In genomic region chr6:156864557-156864956, GRCh38 we compare ENCODE assay signal across 1 cellular context.
TF ChIP-seq lines count a peak whose summit lies in the region.

No MANE protein-coding gene starts in this region.

TF ChIP-seq in SK-N-SH, 30 proteins besides CTCF, POLR2A, EP300 and RAD21:
- TF ChIP-seq RFX5 (IDR thresholded peaks at IDR 0.05; ENCODE audit: low read length) (no peak), JUND (IDR thresholded peaks at IDR 0.05) (no peak), FOXJ3 (CRISPR knock-in tag; IDR thresholded peaks at IDR 0.05) (no peak), TCF12 (IDR thresholded peaks at IDR 0.05) (no peak), TAF1 (IDR thresholded peaks at IDR 0.05; ENCODE audit: borderline replicate concordance, low read depth, low read length) (no peak), IRF3 (IDR thresholded peaks at IDR 0.05; ENCODE audit: low read depth, low read length) (no peak), CHD2 (IDR thresholded peaks at IDR 0.05; ENCODE audit: low read length, partially characterized antibody) (no peak), NFIC (IDR thresholded peaks at IDR 0.05; ENCODE audit: borderline replicate concordance) (no peak), NRF1 (IDR thresholded peaks at IDR 0.05; ENCODE audit: low read depth, low read length) (no peak), GATA2 (CRISPR knock-in tag; IDR thresholded peaks at IDR 0.05) (no peak), MXI1 (IDR thresholded peaks at IDR 0.05; ENCODE audit: low read depth, low read length) (no peak), REST (IDR thresholded peaks at IDR 0.05; ENCODE audit: low read depth, low read length) (no peak)
- TF ChIP-seq, protein P1, sequence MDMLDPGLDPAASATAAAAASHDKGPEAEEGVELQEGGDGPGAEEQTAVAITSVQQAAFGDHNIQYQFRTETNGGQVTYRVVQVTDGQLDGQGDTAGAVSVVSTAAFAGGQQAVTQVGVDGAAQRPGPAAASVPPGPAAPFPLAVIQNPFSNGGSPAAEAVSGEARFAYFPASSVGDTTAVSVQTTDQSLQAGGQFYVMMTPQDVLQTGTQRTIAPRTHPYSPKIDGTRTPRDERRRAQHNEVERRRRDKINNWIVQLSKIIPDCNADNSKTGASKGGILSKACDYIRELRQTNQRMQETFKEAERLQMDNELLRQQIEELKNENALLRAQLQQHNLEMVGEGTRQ (IDR thresholded peaks at IDR 0.05; ENCODE audit: borderline replicate concordance, low read depth, low read length), result no peak
- TF ChIP-seq, protein P2, sequence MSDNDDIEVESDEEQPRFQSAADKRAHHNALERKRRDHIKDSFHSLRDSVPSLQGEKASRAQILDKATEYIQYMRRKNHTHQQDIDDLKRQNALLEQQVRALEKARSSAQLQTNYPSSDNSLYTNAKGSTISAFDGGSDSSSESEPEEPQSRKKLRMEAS (IDR thresholded peaks at IDR 0.05; ENCODE audit: low read depth), result no peak
- TF ChIP-seq, protein P3, sequence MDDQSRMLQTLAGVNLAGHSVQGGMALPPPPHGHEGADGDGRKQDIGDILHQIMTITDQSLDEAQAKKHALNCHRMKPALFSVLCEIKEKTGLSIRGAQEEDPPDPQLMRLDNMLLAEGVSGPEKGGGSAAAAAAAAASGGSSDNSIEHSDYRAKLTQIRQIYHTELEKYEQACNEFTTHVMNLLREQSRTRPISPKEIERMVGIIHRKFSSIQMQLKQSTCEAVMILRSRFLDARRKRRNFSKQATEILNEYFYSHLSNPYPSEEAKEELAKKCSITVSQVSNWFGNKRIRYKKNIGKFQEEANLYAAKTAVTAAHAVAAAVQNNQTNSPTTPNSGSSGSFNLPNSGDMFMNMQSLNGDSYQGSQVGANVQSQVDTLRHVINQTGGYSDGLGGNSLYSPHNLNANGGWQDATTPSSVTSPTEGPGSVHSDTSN (IDR thresholded peaks at IDR 0.05), result no peak
- TF ChIP-seq, protein P4, sequence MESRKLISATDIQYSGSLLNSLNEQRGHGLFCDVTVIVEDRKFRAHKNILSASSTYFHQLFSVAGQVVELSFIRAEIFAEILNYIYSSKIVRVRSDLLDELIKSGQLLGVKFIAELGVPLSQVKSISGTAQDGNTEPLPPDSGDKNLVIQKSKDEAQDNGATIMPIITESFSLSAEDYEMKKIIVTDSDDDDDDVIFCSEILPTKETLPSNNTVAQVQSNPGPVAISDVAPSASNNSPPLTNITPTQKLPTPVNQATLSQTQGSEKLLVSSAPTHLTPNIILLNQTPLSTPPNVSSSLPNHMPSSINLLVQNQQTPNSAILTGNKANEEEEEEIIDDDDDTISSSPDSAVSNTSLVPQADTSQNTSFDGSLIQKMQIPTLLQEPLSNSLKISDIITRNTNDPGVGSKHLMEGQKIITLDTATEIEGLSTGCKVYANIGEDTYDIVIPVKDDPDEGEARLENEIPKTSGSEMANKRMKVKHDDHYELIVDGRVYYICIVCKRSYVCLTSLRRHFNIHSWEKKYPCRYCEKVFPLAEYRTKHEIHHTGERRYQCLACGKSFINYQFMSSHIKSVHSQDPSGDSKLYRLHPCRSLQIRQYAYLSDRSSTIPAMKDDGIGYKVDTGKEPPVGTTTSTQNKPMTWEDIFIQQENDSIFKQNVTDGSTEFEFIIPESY (IDR thresholded peaks at IDR 0.05; ENCODE audit: borderline replicate concordance, low read depth), result no peak
